Comparison of ENCODE assay signal across 26 cellular contexts in genomic region chr15:31597466-31597865, GRCh38.
"Had no signal": no experiment of that assay in that cellular context is flagged by ENCODE, and none has a peak within 500 bp of the region (broad histone marks: within the 10 kb centered on the region; RNA-seq: fewer than 3 reads in every experiment).

No MANE protein-coding gene starts in this region.

- ATAC-seq: activated CD8-positive, alpha-beta T cell treated with anti-CD3 and anti-CD28 coated beads for 36 hours; activated T-cell treated with anti-CD3 and anti-CD28 coated beads, Interleukin-2, amount 50 U/mL, for 4 hours; activated T-helper 17 cell treated with anti-CD3 and anti-CD28 coated beads, Interleukin-2, amount 50 U/mL, for 72 hours; effector memory CD8-positive, alpha-beta T cell; foreskin keratinocyte; gastrocnemius medialis had no signal

- DNase-seq: activated CD4-positive, alpha-beta T cell treated with anti-CD3 and anti-CD28 coated beads for 1 hour; activated CD4-positive, alpha-beta T cell treated with anti-CD3 and anti-CD28 coated beads for 48 hours; activated CD4-positive, alpha-beta T cell treated with anti-CD3 and anti-CD28 coated beads, Interleukin-2, amount 50 U/mL, for 1 hour; activated CD4-positive, alpha-beta T cell treated with anti-CD3 and anti-CD28 coated beads, Interleukin-2, amount 50 U/mL, for 48 hours; activated CD8-positive, alpha-beta memory T cell treated with anti-CD3 and anti-CD28 coated beads for 24 hours; activated CD8-positive, alpha-beta T cell treated with anti-CD3 and anti-CD28 coated beads for 36 hours; activated effector memory CD4-positive, alpha-beta T cell treated with Interleukin-2 at 50 U/mL for 16 hours; activated gamma-delta T cell treated with Interleukin-2 at 50 U/mL for 16 hours; activated naive CD4-positive, alpha-beta T cell treated with anti-CD3 and anti-CD28 coated beads, Interleukin-2, amount 50 U/mL, for 16 hours; activated naive CD4-positive, alpha-beta T cell treated with Interleukin-2 at 50 U/mL for 16 hours; activated T-cell treated with anti-CD3 and anti-CD28 coated beads, Interleukin-2, amount 50 U/mL, for 4 hours; amniotic stem cell; anterior cingulate cortex; brain microvascular endothelial cell; caudate nucleus; cortex of kidney; dermis blood vessel endothelial cell; effector CD4-positive, alpha-beta T cell; effector memory CD8-positive, alpha-beta T cell; erythroblast; foreskin keratinocyte; gastrocnemius medialis; glutamatergic neuron; T-helper 2 cell had no signal

- H3K4me3 Mint-ChIP-seq: activated CD8-positive, alpha-beta T cell treated with anti-CD3 and anti-CD28 coated beads for 36 hours; activated naive CD8-positive, alpha-beta T cell; activated T-cell treated with anti-CD3 and anti-CD28 coated beads, Interleukin-2, amount 50 U/mL, for 4 hours; activated T-helper 17 cell treated with anti-CD3 and anti-CD28 coated beads, Interleukin-2, amount 50 U/mL, for 72 hours; effector memory CD8-positive, alpha-beta T cell had no signal

- H3K27ac Mint-ChIP-seq: activated CD8-positive, alpha-beta T cell treated with anti-CD3 and anti-CD28 coated beads for 36 hours; activated naive CD8-positive, alpha-beta T cell; activated T-helper 17 cell treated with anti-CD3 and anti-CD28 coated beads, Interleukin-2, amount 50 U/mL, for 72 hours; effector memory CD8-positive, alpha-beta T cell had no signal

- H3K36me3 Mint-ChIP-seq: activated naive CD8-positive, alpha-beta T cell had no signal

- H3K9me3 Mint-ChIP-seq: activated CD8-positive, alpha-beta T cell treated with anti-CD3 and anti-CD28 coated beads for 36 hours; activated T-cell treated with anti-CD3 and anti-CD28 coated beads, Interleukin-2, amount 50 U/mL, for 4 hours; activated T-helper 17 cell treated with anti-CD3 and anti-CD28 coated beads, Interleukin-2, amount 50 U/mL, for 72 hours; effector memory CD8-positive, alpha-beta T cell had no signal

- H3K4me1 Mint-ChIP-seq: activated T-helper 17 cell treated with anti-CD3 and anti-CD28 coated beads, Interleukin-2, amount 50 U/mL, for 72 hours had no signal
